8 cellular contexts compared by ENCODE assay signal in genomic region chr19:35006007-35006341, GRCh38. TPM values are rescaled to one million over a fixed set of nuclear protein-coding genes. Genes with fewer than 3 reads are reported as not detected.
DNase-seq lines count a peak whose midpoint lies in the region; ATAC-seq, FAIRE-seq and TF ChIP-seq lines count a peak whose summit lies in the region.
"Not testable (repeated sequence)": the region's sequence is repeated elsewhere in the genome, so short reads cannot be mapped to it uniquely, and the experiment has no call there.
"Had no signal": no experiment of that assay in that cellular context is flagged by ENCODE, and none has a peak within 500 bp of the region (broad histone marks: within the 10 kb centered on the region; RNA-seq: fewer than 3 reads in every experiment).

No MANE protein-coding gene starts in this region.

- not testable (repeated sequence) for H3K18ac ChIP-seq in IMR-90 (ENCODE audit: low read depth, low read length)

- not testable (repeated sequence) for DNase-seq in IMR-90; activated T-cell treated with anti-CD3 and anti-CD28 coated beads, Interleukin-2, amount 50 U/mL, for 72 hours; HepG2 (ENCODE audit: low spot score); sigmoid colon

- peaks cover 19% of the 10 kb centered on the region for H3K4me1 ChIP-seq in IMR-90 (ENCODE audit: control insufficient read depth, insufficient read depth, low read length)
- H3K4me1 ChIP-seq in duodenal mucosa (ENCODE audit: control insufficient read depth in 1 of 2, insufficient read depth in 2 of 2, low read length in 2 of 2): peaks cover 47 to 58% of the 10 kb centered on the region in 2 donors
- peaks cover 62% of the 10 kb centered on the region for H3K4me1 ChIP-seq in HepG2 (ENCODE audit: insufficient read depth, low read length)
- peaks cover 0 to 41% (median 30%) of the 10 kb centered on the region in 4 donors for H3K4me1 ChIP-seq in sigmoid colon

- not testable (repeated sequence) for ATAC-seq in IMR-90 (ENCODE audit: low read depth); activated T-cell treated with anti-CD3 and anti-CD28 coated beads, Interleukin-2, amount 50 U/mL, for 72 hours (replicated peaks in 1 of 2); HepG2

- POLR2A ChIA-PET in IMR-90 (lab: Charles Lee; ENCODE audit: unreplicated experiment): not testable (repeated sequence)
- POLR2A ChIA-PET in HepG2 (lab: Yijun Ruan, JAX): interaction anchor here (0.9 to 4.3 kb wide), 10 partner anchors 10 to 742 kb away, joined by 3 to 75 read pairs (median 4); partner anchors contain the start of genes HPN, LIN37 and ZNF30

- H3K23ac ChIP-seq in IMR-90 (ENCODE audit: low read depth, low read length): 0 out of 2 replicates have a peak overlapping the region, but pooled peaks have one; percentile 63

- H3K27me3 Mint-ChIP-seq in activated T-cell treated with anti-CD3 and anti-CD28 coated beads, Interleukin-2, amount 50 U/mL, for 72 hours (ENCODE audit: low read depth): not testable (repeated sequence)

- FAIRE-seq in HepG2 (lab: Jason Lieb, UNC): not testable (repeated sequence)

- H2BK5ac ChIP-seq in IMR-90 (ENCODE audit: low read depth, low read length, poor library complexity, severe bottlenecking): peak overlapping the region; percentile 66

- peaks cover 23% of the 10 kb centered on the region for H3K9me1 ChIP-seq in IMR-90 (ENCODE audit: insufficient read depth, low read length)

- peaks cover 25 to 82% of the 10 kb centered on the region in 2 experiments for H3K79me1 ChIP-seq in IMR-90 (ENCODE audit: low read depth in 1 of 2, low read length in 2 of 2)

- H2BK20ac ChIP-seq in IMR-90 (ENCODE audit: low read depth, low read length): peak overlapping the region; percentile 43; the same call in 1 of the 2 replicates

- peaks cover 34% of the 10 kb centered on the region for H3K36me3 ChIP-seq in IMR-90 (ENCODE audit: control insufficient read depth, insufficient read depth, low read length)
- H3K36me3 ChIP-seq in duodenal mucosa (ENCODE audit: control insufficient read depth in 1 of 2, insufficient read depth in 2 of 2, low read length in 2 of 2): peaks cover under 1 to 28% of the 10 kb centered on the region in 2 donors
- peaks cover 14 to 25% of the 10 kb centered on the region in 2 experiments for H3K36me3 ChIP-seq in HepG2 (replicated peaks in 1 of 2; ENCODE audit: control insufficient read depth in 1 of 2, insufficient read depth in 2 of 2, low read length in 2 of 2)
- H3K36me3 ChIP-seq in sigmoid colon: peaks cover 6 to 32% (median 18%) of the 10 kb centered on the region in 4 donors

- TF ChIP-seq EP300 in HepG2 (IDR thresholded peaks at IDR 0.05; ENCODE audit: low read depth in 2 of 2, low read length in 2 of 2); HepG2 (CRISPR knock-in tag; IDR thresholded peaks at IDR 0.05; ENCODE audit: borderline replicate concordance); sigmoid colon (IDR thresholded peaks at IDR 0.05): not testable (repeated sequence)

- not testable (repeated sequence) for TF ChIP-seq CTCF in 22Rv1 (IDR thresholded peaks at IDR 0.05); IMR-90 (conservative IDR thresholded peaks at IDR 0.05; ENCODE audit: low read depth, low read length); HepG2 (CRISPR knock-in tag; IDR thresholded peaks at IDR 0.05); sigmoid colon (IDR thresholded peaks at IDR 0.05)

- not testable (repeated sequence) for H2AFZ ChIP-seq in IMR-90 (replicated peaks; ENCODE audit: low read length, poor library complexity); HepG2 (ENCODE audit: low read length)

- H3K36me3 Mint-ChIP-seq in activated T-cell treated with anti-CD3 and anti-CD28 coated beads, Interleukin-2, amount 50 U/mL, for 72 hours (ENCODE audit: insufficient read depth in 2 of 2): peaks cover 24 to 41% of the 10 kb centered on the region in 2 donors

- not testable (repeated sequence) for H3K4me3 ChIP-seq in IMR-90 (ENCODE audit: insufficient read depth, low read depth, low read length); duodenal mucosa (ENCODE audit: low read depth in 1 of 2, low read length in 2 of 2); sigmoid colon
- H3K4me3 ChIP-seq in HepG2 (replicated peaks in 1 of 3; ENCODE audit: insufficient read depth in 1 of 3, low read depth in 2 of 3, low read length in 3 of 3): peak overlapping the region in 1 of 3 experiments; percentile 22; a peak in 1 of 6 replicates

- H4K8ac ChIP-seq in IMR-90 (ENCODE audit: low read depth in 2 of 2, low read length in 2 of 2): peak overlapping the region in 1 of 2 experiments; percentile 54; a peak in 2 of 4 replicates

- not testable (repeated sequence) for H4K5ac ChIP-seq in IMR-90 (ENCODE audit: low read depth, low read length)

- peaks cover 47% of the 10 kb centered on the region for H3K79me2 ChIP-seq in HepG2 (ENCODE audit: insufficient read depth, low read length)

- not testable (repeated sequence) for H3K27me3 ChIP-seq in IMR-90 (ENCODE audit: control insufficient read depth, insufficient read depth, low read length); duodenal mucosa (ENCODE audit: control insufficient read depth in 1 of 2, insufficient read depth in 2 of 2, low read length in 2 of 2); HepG2 (ENCODE audit: control insufficient read depth in 1 of 2, insufficient read depth in 2 of 2, low read length in 2 of 2); sigmoid colon

- in situ Hi-C loops in IMR-90 (cut with MboI; ENCODE audit: low sequenced_read_pairs); HepG2 (cut with HindIII; ENCODE audit: extremely low pct_ligation_motif_present, low pct_unique_long_range_greater_than_20kb): not testable (repeated sequence)

- H2BK15ac ChIP-seq in IMR-90 (ENCODE audit: low read depth, low read length): peak overlapping the region; percentile 34; the same call in 1 of the 3 replicates

- H4K91ac ChIP-seq in IMR-90 (ENCODE audit: insufficient read depth, low read depth, low read length): peak overlapping the region; percentile 18; the same call in 1 of the 2 replicates

- intact Hi-C loops in IMR-90 (cut with micrococcal nuclease); sigmoid colon (cut with DNase I): not testable (repeated sequence)
- intact Hi-C loops in HepG2 (cut with micrococcal nuclease; ENCODE audit: unreplicated experiment): loop anchor here (1.0 kb wide), 1 partner anchor 11 kb away; no protein-coding TSS in a partner anchor

- not testable (repeated sequence) for BruUV-seq in IMR-90 (replicated peaks; lab: Mats Ljungman, UMichigan); HepG2 (replicated peaks; lab: Mats Ljungman, UMichigan)

- H3K56ac ChIP-seq in IMR-90 (ENCODE audit: extremely low read depth, insufficient read depth, low read length): not testable (repeated sequence)

- H2BK120ac ChIP-seq in IMR-90 (ENCODE audit: low read depth, low read length): not testable (repeated sequence)

- CTCF ChIA-PET in IMR-90 (lab: Yijun Ruan, JAX): interaction anchor here (0.6 kb wide), 1 partner anchor 286 kb away, joined by 12 read pairs; no protein-coding TSS in a partner anchor
- CTCF ChIA-PET in HepG2 (lab: Yijun Ruan, JAX; ENCODE audit: low intra/inter-chr PET ratio, low total read pairs): not testable (repeated sequence)

- peaks cover 80% of the 10 kb centered on the region for H3K4me1 Mint-ChIP-seq in activated T-cell treated with anti-CD3 and anti-CD28 coated beads, Interleukin-2, amount 50 U/mL, for 72 hours (ENCODE audit: low read depth)

- not testable (repeated sequence) for H2AK9ac ChIP-seq in IMR-90 (replicated peaks; ENCODE audit: low read depth, low read length, poor library complexity)

- H3K9ac ChIP-seq in IMR-90 (ENCODE audit: low read depth, low read length); duodenal mucosa (ENCODE audit: low read depth in 1 of 2, low read length in 2 of 2): not testable (repeated sequence)
- H3K9ac ChIP-seq in HepG2 (ENCODE audit: insufficient read depth, low read depth, low read length): peak overlapping the region; percentile 19; the same call in 1 of the 2 replicates

- dilution Hi-C loops in IMR-90 (cut with HindIII; ENCODE audit: low sequenced_read_pairs, unreplicated experiment): not testable (repeated sequence)

- peak overlapping the region; percentile 45 for H3K27ac Mint-ChIP-seq in activated T-cell treated with anti-CD3 and anti-CD28 coated beads, Interleukin-2, amount 50 U/mL, for 72 hours

- peak overlapping the region; percentile 70 for H3K4ac ChIP-seq in IMR-90 (ENCODE audit: low read depth, low read length)

- H3K9me3 ChIP-seq in IMR-90 (ENCODE audit: control insufficient read depth, insufficient read depth, low read length); duodenal mucosa (ENCODE audit: control insufficient read depth in 1 of 2, low read length in 2 of 2); HepG2 (ENCODE audit: low read length); sigmoid colon: not testable (repeated sequence)

- not testable (repeated sequence) for H3K4me2 ChIP-seq in IMR-90 (ENCODE audit: low read depth, low read length)
- peak overlapping the region; percentile 48 for H3K4me2 ChIP-seq in HepG2 (ENCODE audit: low read depth, low read length)

- H3K9me3 Mint-ChIP-seq in activated T-cell treated with anti-CD3 and anti-CD28 coated beads, Interleukin-2, amount 50 U/mL, for 72 hours: not testable (repeated sequence)

- TF ChIP-seq RAD21 in IMR-90 (IDR thresholded peaks at IDR 0.05; ENCODE audit: low read length); HepG2 (CRISPR knock-in tag; IDR thresholded peaks at IDR 0.05): not testable (repeated sequence)

- peak overlapping the region; percentile 70 for H2AK5ac ChIP-seq in IMR-90 (ENCODE audit: low read depth, low read length)

- peak overlapping the region; percentile 31 for H3K27ac ChIP-seq in 22Rv1
- peak overlapping the region; percentile 15 for H3K27ac ChIP-seq in IMR-90 (ENCODE audit: insufficient read depth, low read length)
- H3K27ac ChIP-seq in duodenal mucosa (ENCODE audit: low read depth, low read length): peak overlapping the region; percentile 13
- H3K27ac ChIP-seq in HepG2 (ENCODE audit: extremely low read length, insufficient read depth, low read length): peak overlapping the region; percentile 63
- peak overlapping the region in 3 of 4 donors; percentile 7 to 37 (median 29) for H3K27ac ChIP-seq in sigmoid colon

- peak overlapping the region; percentile 60 for H3K14ac ChIP-seq in IMR-90 (replicated peaks; ENCODE audit: low read depth, low read length)

- H4K20me1 ChIP-seq in IMR-90 (ENCODE audit: insufficient read depth, low read length) (peaks cover 61% of the 10 kb centered on the region), HepG2 (ENCODE audit: insufficient read depth, low read length) (peaks cover 48% of the 10 kb centered on the region)

- not testable (repeated sequence) for TF ChIP-seq POLR2A in IMR-90 (IDR thresholded peaks at IDR 0.05; ENCODE audit: low read depth, low read length); HepG2 (IDR thresholded peaks at IDR 0.05; ENCODE audit: insufficient read depth in 1 of 2, low read depth in 2 of 2, low read length in 2 of 2); sigmoid colon (IDR thresholded peaks at IDR 0.05)

- not testable (repeated sequence) for H3K4me3 Mint-ChIP-seq in activated T-cell treated with anti-CD3 and anti-CD28 coated beads, Interleukin-2, amount 50 U/mL, for 72 hours

- WGBS in IMR-90 (ENCODE audit: extremely low coverage in 2 of 2, insufficient read length in 1 of 2), 2 experiments: 88% methylated on average over 3 of the region's 6 CpGs; no CpG with 5 or more reads in 1 of the 2 experiments
- WGBS in HepG2 (ENCODE audit: low lambda C conversion rate): 7% methylated on average over 6 of the region's 6 CpGs
- WGBS in sigmoid colon, 2 donors: 20 to 68% methylated on average over 6 of the region's 6 CpGs

RNA-seq across cellular contexts. Expression of gene GRAMD1A, which starts 5.9 kb away (rescaled TPM):
- total RNA-seq in IMR-90 (2012; rRNA removed) (11.1 and 11.4 TPM in 2 replicates), HepG2 (2016; rRNA removed; fragmentation: Illumina TruSeq; extraction: Trizol) (8.0 and 14.7 TPM in 2 replicates), sigmoid colon (10 to 100 TPM; 27.1 to 58.9 (median 43.0) TPM)
- polyA plus RNA-seq in IMR-90 (2012; rRNA removed) (63.0 and 65.2 TPM in 2 replicates), HepG2 (2011; rRNA removed) (171 and 181 TPM in 2 replicates), sigmoid colon (10 to 100 TPM in 2 of 3 donors, 1 to 10 TPM in 1; 5.1 to 41.1 (median 12.0) TPM)
- 50.3 and 62.6 TPM in 2 replicates for polyA plus RNA-seq in IMR-90 (2012; cell fraction: cytosol; rRNA removed)
- 115 and 162 TPM in 2 replicates for polyA plus RNA-seq in IMR-90 (2012; cell fraction: nucleus; rRNA removed; ENCODE audit: low replicate concordance)
- total RNA-seq in activated T-cell treated with anti-CD3 and anti-CD28 coated beads, Interleukin-2, amount 50 U/mL, for 72 hours: 100 to 1,000 TPM; 233 to 236 TPM
- 23.3 and 25.4 TPM in 2 replicates for total RNA-seq in HepG2 (2016; cell fraction: cytosol; rRNA removed; fragmentation: Illumina TruSeq; extraction: Trizol; ENCODE audit: low read depth)
- total RNA-seq in HepG2 (2016; cell fraction: insoluble cytoplasmic fraction; rRNA removed; fragmentation: Illumina TruSeq; extraction: Trizol): 7.2 and 15.9 TPM in 2 replicates
- total RNA-seq in HepG2 (2016; cell fraction: membrane; rRNA removed; fragmentation: Illumina TruSeq; extraction: Trizol): 26.9 and 28.0 TPM in 2 replicates
- 17.9 and 19.7 TPM in 2 replicates for total RNA-seq in HepG2 (2016; cell fraction: nucleus; rRNA removed; fragmentation: Illumina TruSeq; extraction: Trizol)
- polyA plus RNA-seq in HepG2 (2011; cell fraction: cytosol; rRNA removed): 68.5 and 120 TPM in 2 replicates
- polyA plus RNA-seq in HepG2 (2011; cell fraction: nucleus; rRNA removed): 669 and 1,022 TPM in 2 replicates
- 68.6 and 85.6 TPM in 2 replicates for polyA plus RNA-seq in HepG2 (2012)
- 47.6 and 52.1 TPM in 2 replicates for polyA plus RNA-seq in HepG2 (2016; cell fraction: cytosol; fragmentation: Illumina TruSeq; extraction: Trizol; ENCODE audit: low read depth)
- polyA plus RNA-seq in HepG2 (2016; cell fraction: insoluble cytoplasmic fraction; fragmentation: Illumina TruSeq; extraction: Trizol; ENCODE audit: low read depth): 11.6 and 19.2 TPM in 2 replicates
- polyA plus RNA-seq in HepG2 (2016; cell fraction: membrane; fragmentation: Illumina TruSeq; extraction: Trizol; ENCODE audit: low read depth): 43.5 and 50.9 TPM in 2 replicates
- polyA plus RNA-seq in HepG2 (2016; cell fraction: nucleus; fragmentation: Illumina TruSeq; extraction: Trizol; ENCODE audit: insufficient read depth, low read depth): 55.7 and 69.0 TPM in 2 replicates
- 32.3 and 120 TPM in 2 replicates for polyA minus RNA-seq in HepG2 (2011; rRNA and poly(A)+ RNA removed; ENCODE audit: low replicate concordance)
- 59.4 and 66.8 TPM in 2 replicates for polyA minus RNA-seq in HepG2 (2011; cell fraction: cytosol; rRNA and poly(A)+ RNA removed)
- 94.2 and 105 TPM in 2 replicates for polyA minus RNA-seq in HepG2 (2011; cell fraction: nucleus; rRNA and poly(A)+ RNA removed)

RNA-seq across cellular contexts. Expression of gene SCN1B, which starts 24.3 kb away (rescaled TPM):
- 2.0 and 2.2 TPM in 2 replicates for total RNA-seq in IMR-90 (2012; rRNA removed)
- polyA plus RNA-seq in IMR-90 (2012; rRNA removed): 9.6 and 10.6 TPM in 2 replicates
- 5.9 and 7.9 TPM in 2 replicates for polyA plus RNA-seq in IMR-90 (2012; cell fraction: cytosol; rRNA removed)
- 11.5 and 12.8 TPM in 2 replicates for polyA plus RNA-seq in IMR-90 (2012; cell fraction: nucleus; rRNA removed; ENCODE audit: low replicate concordance)
- 1 to 10 TPM; 2.7 to 4.7 TPM for total RNA-seq in activated T-cell treated with anti-CD3 and anti-CD28 coated beads, Interleukin-2, amount 50 U/mL, for 72 hours
- 1.5 and 2.7 TPM in 2 replicates for total RNA-seq in HepG2 (2016; rRNA removed; fragmentation: Illumina TruSeq; extraction: Trizol)
- 4.5 and 6.0 TPM in 2 replicates for total RNA-seq in HepG2 (2016; cell fraction: cytosol; rRNA removed; fragmentation: Illumina TruSeq; extraction: Trizol; ENCODE audit: low read depth)
- 1.1 and 2.5 TPM in 2 replicates for total RNA-seq in HepG2 (2016; cell fraction: insoluble cytoplasmic fraction; rRNA removed; fragmentation: Illumina TruSeq; extraction: Trizol)
- total RNA-seq in HepG2 (2016; cell fraction: membrane; rRNA removed; fragmentation: Illumina TruSeq; extraction: Trizol): 6.4 and 8.1 TPM in 2 replicates
- total RNA-seq in HepG2 (2016; cell fraction: nucleus; rRNA removed; fragmentation: Illumina TruSeq; extraction: Trizol): 1.5 and 2.0 TPM in 2 replicates
- 20.1 and 24.5 TPM in 2 replicates for polyA plus RNA-seq in HepG2 (2011; rRNA removed)
- polyA plus RNA-seq in HepG2 (2011; cell fraction: cytosol; rRNA removed): 14.0 and 14.1 TPM in 2 replicates
- polyA plus RNA-seq in HepG2 (2011; cell fraction: nucleus; rRNA removed): 42.7 and 48.8 TPM in 2 replicates
- polyA plus RNA-seq in HepG2 (2012): 5.5 and 5.6 TPM in 2 replicates
- 8.2 and 8.5 TPM in 2 replicates for polyA plus RNA-seq in HepG2 (2016; cell fraction: cytosol; fragmentation: Illumina TruSeq; extraction: Trizol; ENCODE audit: low read depth)
- 1.9 and 2.0 TPM in 2 replicates for polyA plus RNA-seq in HepG2 (2016; cell fraction: insoluble cytoplasmic fraction; fragmentation: Illumina TruSeq; extraction: Trizol; ENCODE audit: low read depth)
- 8.0 and 8.2 TPM in 2 replicates for polyA plus RNA-seq in HepG2 (2016; cell fraction: membrane; fragmentation: Illumina TruSeq; extraction: Trizol; ENCODE audit: low read depth)
- 6.6 and 6.8 TPM in 2 replicates for polyA plus RNA-seq in HepG2 (2016; cell fraction: nucleus; fragmentation: Illumina TruSeq; extraction: Trizol; ENCODE audit: insufficient read depth, low read depth)
- 0.89 and 10.7 TPM in 2 replicates for polyA minus RNA-seq in HepG2 (2011; rRNA and poly(A)+ RNA removed; ENCODE audit: low replicate concordance)
- 4.2 TPM in 2 replicates for polyA minus RNA-seq in HepG2 (2011; cell fraction: cytosol; rRNA and poly(A)+ RNA removed)
- 10.8 and 11.2 TPM in 2 replicates for polyA minus RNA-seq in HepG2 (2011; cell fraction: nucleus; rRNA and poly(A)+ RNA removed)
- total RNA-seq in sigmoid colon: 10 to 100 TPM in 1 of 4 donors, 1 to 10 TPM in 3; 3.0 to 10.0 (median 6.6) TPM
- polyA plus RNA-seq in sigmoid colon: 1 to 10 TPM; 4.5 to 9.6 (median 4.9) TPM

RNA-seq across cellular contexts. Expression of gene HPN, which starts 35.5 kb away (rescaled TPM):
- not detected in 2 replicates for total RNA-seq in IMR-90 (2012; rRNA removed)
- not detected in 2 replicates for polyA plus RNA-seq in IMR-90 (2012; rRNA removed)
- polyA plus RNA-seq in IMR-90 (2012; cell fraction: cytosol; rRNA removed): not detected in 2 replicates
- polyA plus RNA-seq in IMR-90 (2012; cell fraction: nucleus; rRNA removed; ENCODE audit: low replicate concordance): 0.08 TPM in 1 of 2 replicates, not detected in the other
- under 1 TPM; 0.19 to 0.30 TPM for total RNA-seq in activated T-cell treated with anti-CD3 and anti-CD28 coated beads, Interleukin-2, amount 50 U/mL, for 72 hours
- total RNA-seq in HepG2 (2016; rRNA removed; fragmentation: Illumina TruSeq; extraction: Trizol): 23.9 and 46.7 TPM in 2 replicates
- total RNA-seq in HepG2 (2016; cell fraction: cytosol; rRNA removed; fragmentation: Illumina TruSeq; extraction: Trizol; ENCODE audit: low read depth): 42.7 and 50.6 TPM in 2 replicates
- 21.2 and 50.0 TPM in 2 replicates for total RNA-seq in HepG2 (2016; cell fraction: insoluble cytoplasmic fraction; rRNA removed; fragmentation: Illumina TruSeq; extraction: Trizol)
- total RNA-seq in HepG2 (2016; cell fraction: membrane; rRNA removed; fragmentation: Illumina TruSeq; extraction: Trizol): 54.3 and 66.8 TPM in 2 replicates
- total RNA-seq in HepG2 (2016; cell fraction: nucleus; rRNA removed; fragmentation: Illumina TruSeq; extraction: Trizol): 45.3 and 57.3 TPM in 2 replicates
- polyA plus RNA-seq in HepG2 (2011; rRNA removed): 261 and 364 TPM in 2 replicates
- polyA plus RNA-seq in HepG2 (2011; cell fraction: cytosol; rRNA removed): 287 and 379 TPM in 2 replicates
- 902 and 1,132 TPM in 2 replicates for polyA plus RNA-seq in HepG2 (2011; cell fraction: nucleus; rRNA removed)
- polyA plus RNA-seq in HepG2 (2012): 157 and 225 TPM in 2 replicates
- 63.0 and 76.1 TPM in 2 replicates for polyA plus RNA-seq in HepG2 (2016; cell fraction: cytosol; fragmentation: Illumina TruSeq; extraction: Trizol; ENCODE audit: low read depth)
- polyA plus RNA-seq in HepG2 (2016; cell fraction: insoluble cytoplasmic fraction; fragmentation: Illumina TruSeq; extraction: Trizol; ENCODE audit: low read depth): 32.2 and 40.3 TPM in 2 replicates
- 76.4 and 86.0 TPM in 2 replicates for polyA plus RNA-seq in HepG2 (2016; cell fraction: membrane; fragmentation: Illumina TruSeq; extraction: Trizol; ENCODE audit: low read depth)
- 121 and 129 TPM in 2 replicates for polyA plus RNA-seq in HepG2 (2016; cell fraction: nucleus; fragmentation: Illumina TruSeq; extraction: Trizol; ENCODE audit: insufficient read depth, low read depth)
- polyA minus RNA-seq in HepG2 (2011; rRNA and poly(A)+ RNA removed; ENCODE audit: low replicate concordance): 189 TPM in 1 of 2 replicates, not detected in the other
- 86.7 and 119 TPM in 2 replicates for polyA minus RNA-seq in HepG2 (2011; cell fraction: cytosol; rRNA and poly(A)+ RNA removed)
- 78.7 and 86.0 TPM in 2 replicates for polyA minus RNA-seq in HepG2 (2011; cell fraction: nucleus; rRNA and poly(A)+ RNA removed)
- under 1 TPM in 3 of 4 donors, not detected in 1; 0.36 to 0.95 (median 0.66) TPM for total RNA-seq in sigmoid colon
- 1 to 10 TPM in 1 of 3 donors, under 1 TPM in 1, not detected in 1; 0.61 to 1.8 TPM for polyA plus RNA-seq in sigmoid colon
- total RNA-seq: esophagus mucosa; T-helper 2 cell treated with Interferon-gamma antibody and Interleukin-4, amounts not matched to agents 100 ng/mL and 5 ng/mL, for 36 hours had no signal

RNA-seq across cellular contexts. Expression of gene ZNF792, which starts 41.9 kb away (rescaled TPM):
- total RNA-seq in IMR-90 (2012; rRNA removed): 3.9 and 4.8 TPM in 2 replicates
- 1.2 and 1.5 TPM in 2 replicates for polyA plus RNA-seq in IMR-90 (2012; rRNA removed)
- polyA plus RNA-seq in IMR-90 (2012; cell fraction: cytosol; rRNA removed): 0.42 and 0.69 TPM in 2 replicates
- 0.84 and 1.6 TPM in 2 replicates for polyA plus RNA-seq in IMR-90 (2012; cell fraction: nucleus; rRNA removed; ENCODE audit: low replicate concordance)
- 1 to 10 TPM; 8.3 to 9.1 TPM for total RNA-seq in activated T-cell treated with anti-CD3 and anti-CD28 coated beads, Interleukin-2, amount 50 U/mL, for 72 hours
- 5.5 and 6.3 TPM in 2 replicates for total RNA-seq in HepG2 (2016; rRNA removed; fragmentation: Illumina TruSeq; extraction: Trizol)
- total RNA-seq in HepG2 (2016; cell fraction: cytosol; rRNA removed; fragmentation: Illumina TruSeq; extraction: Trizol; ENCODE audit: low read depth): 0.61 and 0.88 TPM in 2 replicates
- 4.8 and 6.5 TPM in 2 replicates for total RNA-seq in HepG2 (2016; cell fraction: insoluble cytoplasmic fraction; rRNA removed; fragmentation: Illumina TruSeq; extraction: Trizol)
- 3.4 TPM in 2 replicates for total RNA-seq in HepG2 (2016; cell fraction: membrane; rRNA removed; fragmentation: Illumina TruSeq; extraction: Trizol)
- total RNA-seq in HepG2 (2016; cell fraction: nucleus; rRNA removed; fragmentation: Illumina TruSeq; extraction: Trizol): 4.8 and 6.0 TPM in 2 replicates
- polyA plus RNA-seq in HepG2 (2011; rRNA removed): 9.1 and 11.5 TPM in 2 replicates
- polyA plus RNA-seq in HepG2 (2011; cell fraction: cytosol; rRNA removed): 6.9 and 7.9 TPM in 2 replicates
- 8.8 and 9.8 TPM in 2 replicates for polyA plus RNA-seq in HepG2 (2011; cell fraction: nucleus; rRNA removed)
- polyA plus RNA-seq in HepG2 (2012): 4.4 and 4.5 TPM in 2 replicates
- 0.40 and 0.45 TPM in 2 replicates for polyA plus RNA-seq in HepG2 (2016; cell fraction: cytosol; fragmentation: Illumina TruSeq; extraction: Trizol; ENCODE audit: low read depth)
- polyA plus RNA-seq in HepG2 (2016; cell fraction: insoluble cytoplasmic fraction; fragmentation: Illumina TruSeq; extraction: Trizol; ENCODE audit: low read depth): 2.9 and 3.3 TPM in 2 replicates
- polyA plus RNA-seq in HepG2 (2016; cell fraction: membrane; fragmentation: Illumina TruSeq; extraction: Trizol; ENCODE audit: low read depth): 1.0 and 1.2 TPM in 2 replicates
- polyA plus RNA-seq in HepG2 (2016; cell fraction: nucleus; fragmentation: Illumina TruSeq; extraction: Trizol; ENCODE audit: insufficient read depth, low read depth): 3.7 and 4.6 TPM in 2 replicates
- 5.1 and 35.3 TPM in 2 replicates for polyA minus RNA-seq in HepG2 (2011; rRNA and poly(A)+ RNA removed; ENCODE audit: low replicate concordance)
- polyA minus RNA-seq in HepG2 (2011; cell fraction: cytosol; rRNA and poly(A)+ RNA removed): 17.0 and 18.6 TPM in 2 replicates
- polyA minus RNA-seq in HepG2 (2011; cell fraction: nucleus; rRNA and poly(A)+ RNA removed): 31.9 and 39.7 TPM in 2 replicates
- total RNA-seq in sigmoid colon: 1 to 10 TPM; 3.1 to 6.4 (median 4.2) TPM
- 1 to 10 TPM; 1.4 to 3.0 (median 1.8) TPM for polyA plus RNA-seq in sigmoid colon

Comparison
In these comparisons a context has a peak if more than half of its experiments do, and no peak if none do; other contexts are left out.
1. H3K27ac ChIP-seq: peak in every context shown above with its lines; median percentile 63 in HepG2; 31 in 22Rv1; 29 in sigmoid colon; 15 in IMR-90; 13 in duodenal mucosa.
2. RNA of gene HPN, which starts 35.5 kb away (total RNA-seq): 21.2 to 66.8 TPM in HepG2; 0.36 to 0.95 TPM in sigmoid colon, 0.19 to 0.30 TPM in activated T-cell treated with anti-CD3 and anti-CD28 coated beads, Interleukin-2, amount 50 U/mL, for 72 hours and not detected in IMR-90; every median in the first group is over 10 times any median in the second.